Comparison of ENCODE assay signal across 8 cellular contexts in the genomic region with DNA sequence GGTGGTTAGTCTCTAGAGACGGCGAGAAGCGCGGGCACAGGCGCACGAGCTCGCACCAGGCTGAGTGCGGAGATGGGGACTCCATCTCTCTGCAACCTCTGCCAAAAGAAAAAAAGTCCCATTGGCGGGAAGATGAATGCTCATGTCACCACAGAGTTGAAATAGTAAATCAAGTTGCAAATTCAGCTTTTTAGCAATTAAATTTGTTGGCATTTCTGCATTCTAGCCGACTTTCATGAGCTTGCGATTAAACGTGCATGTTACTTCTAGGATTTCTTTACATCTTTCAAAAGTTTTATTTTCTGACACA. TPM values are rescaled to one million over a fixed set of nuclear protein-coding genes. Genes with fewer than 3 reads are reported as not detected.
A peak's percentile ranks its signal among the peaks of the same experiment; 100 is the strongest.
DNase-seq lines count a peak whose midpoint lies in the region; ATAC-seq and TF ChIP-seq lines count a peak whose summit lies in the region.

No MANE protein-coding gene starts in this region.

- no peaks in the 10 kb centered on the region for H4K20me1 ChIP-seq in OCI-LY3 (ENCODE audit: insufficient read depth, low read length)

- TF ChIP-seq CTCF in CD14-positive monocyte (IDR thresholded peaks at IDR 0.05) (no peak), OCI-LY3 (IDR thresholded peaks at IDR 0.05; ENCODE audit: low read depth, low read length) (no peak), chondrocyte (IDR thresholded peaks at IDR 0.05) (no peak), upper lobe of left lung (IDR thresholded peaks at IDR 0.05) (no peak)

- intact Hi-C loops in CD14-positive monocyte (cut with micrococcal nuclease): no loop called here

- H3K27me3 ChIP-seq in OCI-LY3 (ENCODE audit: low read depth, low read length) (no peaks in the 10 kb centered on the region), upper lobe of left lung (no peaks in the 10 kb centered on the region)

- H3K9me3 ChIP-seq in OCI-LY3 (ENCODE audit: insufficient read depth, low read length): no peaks in the 10 kb centered on the region
- H3K9me3 ChIP-seq in upper lobe of left lung: no peaks in the 10 kb centered on the region

- DNase-seq in CD14-positive monocyte (ENCODE audit: low spot score): no peak
- no peak for DNase-seq in chondrocyte (ENCODE audit: low spot score)
- no peak for DNase-seq in memory B cell (ENCODE audit: low spot score in 2 of 2)
- peak; percentile 60 to 84 for DNase-seq in upper lobe of left lung
- DNase-seq in G401 (ENCODE audit: low spot score): no peak

- H3K4me1 Mint-ChIP-seq in CD14-positive monocyte (peaks cover 12% of the 10 kb centered on the region), chondrocyte (ENCODE audit: low read depth) (peaks cover 20% of the 10 kb centered on the region), memory B cell (peaks cover 13% of the 10 kb centered on the region)

- H3K4me3 ChIP-seq in OCI-LY3 (ENCODE audit: low read length) (peak overlapping the region; percentile 92), upper lobe of left lung (peak overlapping the region; percentile 65 to 89 (median 76))

- H3K4me2 ChIP-seq in OCI-LY3 (ENCODE audit: low read length): peak overlapping the region; percentile 94

- peak overlapping the region; percentile 60 to 91 (median 82) for H3K27ac Mint-ChIP-seq in CD14-positive monocyte
- peak overlapping the region; percentile 84 for H3K27ac Mint-ChIP-seq in chondrocyte (ENCODE audit: unreplicated experiment)
- H3K27ac Mint-ChIP-seq in memory B cell: peak overlapping the region; percentile 98

- H3K79me2 ChIP-seq in OCI-LY3 (ENCODE audit: low read length): peaks cover 49% of the 10 kb centered on the region

- no peak for TF ChIP-seq EP300 in upper lobe of left lung (IDR thresholded peaks at IDR 0.05)

- TF ChIP-seq POLR2A in upper lobe of left lung (IDR thresholded peaks at IDR 0.05): no peak

- H3K4me3 Mint-ChIP-seq in CD14-positive monocyte: peak overlapping the region; percentile 89 to 95
- peak overlapping the region; percentile 82 for H3K4me3 Mint-ChIP-seq in chondrocyte (ENCODE audit: unreplicated experiment)
- peak overlapping the region; percentile 97 for H3K4me3 Mint-ChIP-seq in memory B cell

- H3K36me3 Mint-ChIP-seq in CD14-positive monocyte: peaks cover 18 to 22% of the 10 kb centered on the region in 2 donors
- H3K36me3 Mint-ChIP-seq in chondrocyte (ENCODE audit: low read depth): peaks cover 5% of the 10 kb centered on the region
- peaks cover 9% of the 10 kb centered on the region for H3K36me3 Mint-ChIP-seq in memory B cell

- H3K9me3 Mint-ChIP-seq in CD14-positive monocyte: peaks cover 0 to 3% (median 0%) of the 10 kb centered on the region in 7 donors
- no peaks in the 10 kb centered on the region for H3K9me3 Mint-ChIP-seq in chondrocyte (ENCODE audit: low read depth)
- no peaks in the 10 kb centered on the region for H3K9me3 Mint-ChIP-seq in memory B cell

- whole genome bisulfite sequencing in upper lobe of left lung, 2 donors: 3 to 4% methylated on average over 12 of the region's 12 CpGs

- H3K9ac ChIP-seq in OCI-LY3 (ENCODE audit: low read length): peak overlapping the region; percentile 88

- ATAC-seq in GM18861 (IDR thresholded peaks at IDR 0.05; ENCODE audit: unreplicated experiment): peak; percentile 34
- peak; percentile 30 for ATAC-seq in HG03060 (IDR thresholded peaks at IDR 0.05; ENCODE audit: low read depth, unreplicated experiment)
- no peak for ATAC-seq in memory B cell (ENCODE audit: low read depth)
- ATAC-seq in upper lobe of left lung (ENCODE audit: low FRiP score in 2 of 2): peak in 1 of 2 donors; percentile 72

- H3K36me3 ChIP-seq in OCI-LY3 (replicated peaks; ENCODE audit: low read depth, low read length) (peaks cover 9% of the 10 kb centered on the region), upper lobe of left lung (peaks cover 0 to 3% (median 2%) of the 10 kb centered on the region in 4 donors)

- in situ Hi-C loops in G401 (cut with HindIII; ENCODE audit: low sequenced_read_pairs): no loop called here

- H3K27ac ChIP-seq in OCI-LY3 (ENCODE audit: low read length): peak overlapping the region; percentile 85
- H3K27ac ChIP-seq in upper lobe of left lung: peak overlapping the region; percentile 72 to 81 (median 80)

- H3K27me3 Mint-ChIP-seq in CD14-positive monocyte (ENCODE audit: low read depth in 3 of 3) (no peaks in the 10 kb centered on the region), chondrocyte (ENCODE audit: low read depth) (no peaks in the 10 kb centered on the region), memory B cell (no peaks in the 10 kb centered on the region)

- peak overlapping the region; percentile 67; the same call in 1 of the 2 replicates for H2AFZ ChIP-seq in OCI-LY3 (ENCODE audit: low read depth, low read length)

- H3K4me1 ChIP-seq in OCI-LY3 (ENCODE audit: low read length) (peaks cover 14% of the 10 kb centered on the region), upper lobe of left lung (peaks cover 6 to 14% (median 9%) of the 10 kb centered on the region in 4 donors)

RNA-seq across cellular contexts. Expression of a gene that starts 0.6 kb away (rescaled TPM):
- under 1 TPM; 0.20 to 0.40 TPM for polyA plus RNA-seq in CD14-positive monocyte
- total RNA-seq in chondrocyte (2.7 to 3.0 TPM (median 2.9 TPM) in 3 replicates), upper lobe of left lung (1 to 10 TPM in 5 of 6 donors, under 1 TPM in 1; 0.55 to 5.2 (median 3.1) TPM)
- total RNA-seq in G401 (2014; rRNA removed; shearing (Covaris generic)): 12.6 and 15.7 TPM in 2 replicates

RNA-seq across cellular contexts. Expression of a gene that starts 18.6 kb away (rescaled TPM):
- polyA plus RNA-seq in CD14-positive monocyte: 1 to 10 TPM; 6.7 to 8.1 TPM
- total RNA-seq in chondrocyte (18.9 to 28.4 TPM (median 20.9 TPM) in 3 replicates), upper lobe of left lung (10 to 100 TPM; 16.4 to 54.2 (median 25.2) TPM)
- total RNA-seq in G401 (2014; rRNA removed; shearing (Covaris generic)): 39.3 and 42.3 TPM in 2 replicates

RNA-seq across cellular contexts. Expression of a gene that starts 18.7 kb away (rescaled TPM):
- 10 to 100 TPM; 23.7 to 23.8 TPM for polyA plus RNA-seq in CD14-positive monocyte
- total RNA-seq in chondrocyte (71.4 to 93.4 TPM (median 71.6 TPM) in 3 replicates), upper lobe of left lung (100 to 1,000 TPM in 4 of 6 donors, 10 to 100 TPM in 2; 50.7 to 200 (median 143) TPM)
- 15.2 and 17.3 TPM in 2 replicates for total RNA-seq in G401 (2014; rRNA removed; shearing (Covaris generic))

Comparison
In these comparisons a context has a peak if more than half of its experiments do, and no peak if none do; other contexts are left out.
1. DNase-seq: peak in upper lobe of left lung (2 of 2); none in CD14-positive monocyte (single experiment), chondrocyte (single experiment), memory B cell (0 of 2) and G401 (single experiment).
2. Peak in every context shown above with its lines, with median percentiles within 50 percentile points of each other: H3K27ac Mint-ChIP-seq and H3K4me3 Mint-ChIP-seq.